In genomic region chr17:82528484-82529265, GRCh38 we compare ENCODE assay signal across 1 cellular context.
TF ChIP-seq lines count a peak whose summit lies in the region.

No MANE protein-coding gene starts in this region.

TF ChIP-seq in H1, 55 proteins besides CTCF, POLR2A, EP300 and RAD21 (continued from another document):
- no peak for TF ChIP-seq CHD7 (IDR thresholded peaks at IDR 0.05; ENCODE audit: insufficient replicate concordance, low read length)
- no peak for TF ChIP-seq POU5F1 (IDR thresholded peaks at IDR 0.05; ENCODE audit: low read depth, low read length)
- no peak for TF ChIP-seq RNF2 (IDR thresholded peaks at IDR 0.05; ENCODE audit: borderline replicate concordance, low read depth, low read length, missing control alignments, poor library complexity, severe bottlenecking)
- TF ChIP-seq JUND (IDR thresholded peaks at IDR 0.05; ENCODE audit: low read length): no peak
- TF ChIP-seq GTF2F1 (IDR thresholded peaks at IDR 0.05; ENCODE audit: borderline replicate concordance, low read depth, low read length): no peak
- no peak for TF ChIP-seq PHF8 (conservative IDR thresholded peaks at IDR 0.05; ENCODE audit: low read depth, low read length)
- no peak for TF ChIP-seq KDM5A (IDR thresholded peaks at IDR 0.05; ENCODE audit: low read length)
- no peak for TF ChIP-seq HDAC2 (IDR thresholded peaks at IDR 0.05; ENCODE audit: borderline replicate concordance in 1 of 2, low read depth in 2 of 2, low read length in 2 of 2)
- TF ChIP-seq MAX (IDR thresholded peaks at IDR 0.05): no peak
- no peak for TF ChIP-seq SUZ12 (IDR thresholded peaks at IDR 0.05; ENCODE audit: low read length)
- TF ChIP-seq RBBP5 (IDR thresholded peaks at IDR 0.05; ENCODE audit: borderline replicate concordance, low read depth, low read length): no peak
- TF ChIP-seq EZH2 (IDR thresholded peaks at IDR 0.05; ENCODE audit: low read depth, low read length, severe bottlenecking): no peak
- TF ChIP-seq ASH2L (IDR thresholded peaks at IDR 0.05; ENCODE audit: low read length): no peak
- no peak for TF ChIP-seq TCF12 (IDR thresholded peaks at IDR 0.05; ENCODE audit: low read depth, low read length)
- TF ChIP-seq HDAC6 (IDR thresholded peaks at IDR 0.05; ENCODE audit: low read depth, low read length): no peak
